Comparison of ENCODE assay signal across 13 cellular contexts in the genomic region with DNA sequence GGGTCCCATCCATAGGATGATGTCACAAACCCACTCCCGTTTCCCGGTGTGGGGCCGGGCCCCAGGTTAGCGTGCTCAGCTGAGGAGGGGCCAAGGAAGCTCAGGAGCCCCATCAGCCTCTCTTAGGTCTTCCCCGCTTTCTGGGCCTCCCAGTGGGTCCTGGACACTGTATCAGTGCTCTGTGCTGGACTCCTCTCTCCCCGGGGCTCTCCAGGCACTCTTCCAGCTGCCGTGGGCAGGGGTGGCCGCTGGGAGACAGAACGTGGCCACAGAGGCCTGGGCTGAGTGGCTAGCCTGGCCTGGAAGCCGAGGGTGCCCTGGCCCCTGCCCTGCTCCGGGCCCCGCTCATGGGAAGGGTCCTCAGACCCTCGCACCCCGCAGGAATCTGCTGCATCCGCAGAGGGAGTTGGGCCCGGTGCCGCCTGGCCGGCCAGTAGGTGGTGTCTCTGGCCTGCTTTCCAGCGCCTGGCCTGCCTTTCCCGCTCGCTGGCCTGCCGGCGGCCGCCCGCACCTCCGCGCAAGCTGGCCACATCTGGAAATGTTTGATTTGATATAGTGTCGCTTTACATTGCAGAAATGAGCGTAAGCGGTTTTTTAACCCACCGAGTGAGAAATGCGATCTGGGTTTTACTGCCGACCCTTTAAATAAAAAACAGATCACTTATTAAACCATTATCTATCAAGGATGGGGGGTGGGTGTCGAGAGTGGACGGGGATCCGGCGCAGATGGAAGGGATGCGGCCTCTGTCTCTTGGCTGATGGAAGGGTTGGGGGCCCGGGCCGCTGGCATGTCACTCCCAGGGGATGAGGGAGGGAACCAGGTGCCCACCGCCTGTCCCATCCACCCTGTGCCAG.
A peak's percentile ranks its signal among the peaks of the same experiment; 100 is the strongest.
DNase-seq lines count a peak whose midpoint lies in the region; ATAC-seq and TF ChIP-seq lines count a peak whose summit lies in the region.
"Had no signal": no experiment of that assay in that cellular context is flagged by ENCODE, and none has a peak within 500 bp of the region (broad histone marks: within the 10 kb centered on the region; RNA-seq: fewer than 3 reads in every experiment).

No MANE protein-coding gene starts in this region.

- ATAC-seq in right lobe of liver (peak; percentile 9 to 40 (median 30)), thoracic aorta (ENCODE audit: insufficient number of reproducible peaks, low FRiP score, low read depth) (no peak), GM21717 (IDR thresholded peaks at IDR 0.05; ENCODE audit: unreplicated experiment) (no peak)

- POLR2A ChIA-PET in HEK293T (lab: Yijun Ruan, JAX): no interaction called here

- H3K27ac ChIP-seq in right lobe of liver (no peak overlapping the region), thoracic aorta (peak overlapping the region; percentile 50 to 54)
- H3K27ac ChIP-seq: neutrophil had no signal

- TF ChIP-seq POLR2A in right lobe of liver (IDR thresholded peaks at IDR 0.05): no peak

- H3K36me3 ChIP-seq in right lobe of liver: no peaks in the 10 kb centered on the region
- H3K36me3 ChIP-seq in thoracic aorta: no peaks in the 10 kb centered on the region
- H3K36me3 ChIP-seq: neutrophil had no signal

- intact Hi-C loops in right lobe of liver (cut with DNase I): no loop called here

- peaks cover 10% of the 10 kb centered on the region for H3K9me3 Mint-ChIP-seq in chondrocyte (ENCODE audit: low read depth)
- H3K9me3 Mint-ChIP-seq: activated naive CD4-positive, alpha-beta T cell treated with anti-CD3 and anti-CD28 coated beads, Interleukin-2, amount 50 U/mL, for 24 hours had no signal

- H3K4me1 ChIP-seq in right lobe of liver (no peaks in the 10 kb centered on the region), thoracic aorta (ENCODE audit: control insufficient read depth in 1 of 2, low read depth in 2 of 2) (peaks cover 0 to 18% of the 10 kb centered on the region in 2 donors)

- H3K36me3 Mint-ChIP-seq in chondrocyte (ENCODE audit: low read depth): no peaks in the 10 kb centered on the region
- H3K36me3 Mint-ChIP-seq: activated naive CD4-positive, alpha-beta T cell treated with anti-CD3 and anti-CD28 coated beads, Interleukin-2, amount 50 U/mL, for 24 hours had no signal

- no peak overlapping the region for H3K4me3 ChIP-seq in right lobe of liver
- peak overlapping the region; percentile 70 for H3K4me3 ChIP-seq in thoracic aorta

- DNase-seq in DMS53 (lab: John Stamatoyannopoulos, UW): peak; percentile 17
- no peak for DNase-seq in DMS53 treated with DMSO at 0.1 percent for 48 hours (lab: John Stamatoyannopoulos, UW; ENCODE audit: unreplicated experiment)
- DNase-seq in chondrocyte (ENCODE audit: low spot score): no peak
- DNase-seq in right lobe of liver: no peak
- DNase-seq in thoracic aorta (ENCODE audit: low spot score): no peak
- DNase-seq in NCI-H128 (lab: John Stamatoyannopoulos, UW; ENCODE audit: unreplicated experiment): no peak
- DNase-seq in HEK293T (ENCODE audit: extremely low spot score): no peak
- DNase-seq: activated CD4-positive, alpha-beta T cell treated with anti-CD3 and anti-CD28 coated beads for 4 hours; DND-41; NCI-H2081 had no signal

- TF ChIP-seq CTCF in chondrocyte (IDR thresholded peaks at IDR 0.05) (peak; percentile 17), right lobe of liver (IDR thresholded peaks at IDR 0.05) (peak in 3 of 4 donors; percentile 26 to 44 (median 36)), thoracic aorta (IDR thresholded peaks at IDR 0.05) (peak; percentile 75)

- 32% methylated on average over 12 of the region's 41 CpGs for WGBS in right lobe of liver (ENCODE audit: insufficient coverage, low coverage, low lambda C conversion rate, missing lambda C conversion rate)

- no peaks in the 10 kb centered on the region for H3K27me3 ChIP-seq in right lobe of liver
- no peaks in the 10 kb centered on the region for H3K27me3 ChIP-seq in thoracic aorta (replicated peaks; ENCODE audit: insufficient read depth)
- H3K27me3 ChIP-seq: neutrophil had no signal

- no peaks in the 10 kb centered on the region for H3K4me1 Mint-ChIP-seq in chondrocyte (ENCODE audit: low read depth)
- H3K4me1 Mint-ChIP-seq: activated naive CD4-positive, alpha-beta T cell treated with anti-CD3 and anti-CD28 coated beads, Interleukin-2, amount 50 U/mL, for 24 hours had no signal

- H3K9me3 ChIP-seq in right lobe of liver (peaks cover 0 to 3% (median 0%) of the 10 kb centered on the region in 4 donors), thoracic aorta (peaks cover 12% of the 10 kb centered on the region)

- no peak overlapping the region for H3K4me3 Mint-ChIP-seq in chondrocyte (ENCODE audit: unreplicated experiment)
- H3K4me3 Mint-ChIP-seq: activated naive CD4-positive, alpha-beta T cell treated with anti-CD3 and anti-CD28 coated beads, Interleukin-2, amount 50 U/mL, for 24 hours had no signal

- CTCF ChIA-PET in HEK293T (lab: Yijun Ruan, JAX): no interaction called here

- no peak overlapping the region for H3K27ac Mint-ChIP-seq in chondrocyte (ENCODE audit: unreplicated experiment)
- H3K27ac Mint-ChIP-seq: activated naive CD4-positive, alpha-beta T cell treated with anti-CD3 and anti-CD28 coated beads, Interleukin-2, amount 50 U/mL, for 24 hours had no signal

- no peaks in the 10 kb centered on the region for H3K27me3 Mint-ChIP-seq in chondrocyte (ENCODE audit: low read depth)
- H3K27me3 Mint-ChIP-seq: activated naive CD4-positive, alpha-beta T cell treated with anti-CD3 and anti-CD28 coated beads, Interleukin-2, amount 50 U/mL, for 24 hours had no signal

TF ChIP-seq in HEK293T, 16 proteins besides CTCF, POLR2A, EP300 and RAD21:
- TF ChIP-seq FOXM1 (IDR thresholded peaks at IDR 0.05; ENCODE audit: borderline replicate concordance): no peak
- no peak for TF ChIP-seq TARDBP (IDR thresholded peaks at IDR 0.05)
- no peak for TF ChIP-seq LEF1 (IDR thresholded peaks at IDR 0.05; ENCODE audit: borderline replicate concordance)
- TF ChIP-seq CTBP1 (IDR thresholded peaks at IDR 0.05; ENCODE audit: borderline replicate concordance): no peak
- no peak for TF ChIP-seq ZNF384 (IDR thresholded peaks at IDR 0.05)
- no peak for TF ChIP-seq HDGF (IDR thresholded peaks at IDR 0.05; ENCODE audit: borderline replicate concordance)
- no peak for TF ChIP-seq ELF4 (IDR thresholded peaks at IDR 0.05)
- TF ChIP-seq SUZ12 (IDR thresholded peaks at IDR 0.05): no peak
- TF ChIP-seq L3MBTL2 (conservative IDR thresholded peaks at IDR 0.05): no peak
- TF ChIP-seq NFRKB (IDR thresholded peaks at IDR 0.05): no peak
- TF ChIP-seq SP1 (IDR thresholded peaks at IDR 0.05): no peak

Comparison
In these comparisons a context has a peak if more than half of its experiments do, and no peak if none do; other contexts are left out.
1. CTCF ChIP-seq: peak in every context shown above with its lines; median percentile 75 in thoracic aorta; 36 in right lobe of liver; 17 in chondrocyte.
2. ATAC-seq: peak in right lobe of liver (4 of 4); none in thoracic aorta (single experiment) and GM21717 (single experiment).
3. H3K27ac ChIP-seq: peak in thoracic aorta (2 of 2); none in right lobe of liver (0 of 3).